Comparison of ENCODE assay signal across 11 cellular contexts in genomic region chr2:126372406-126372805, GRCh38.
"Had no signal": no experiment of that assay in that cellular context is flagged by ENCODE, and none has a peak within 500 bp of the region (broad histone marks: within the 10 kb centered on the region; RNA-seq: fewer than 3 reads in every experiment).

No MANE protein-coding gene starts in this region.

- H3K27ac ChIP-seq: GM23248 had no signal

- H3K4me3 ChIP-seq: GM23248, GM23338, HAP-1 had no signal

- H3K36me3 ChIP-seq: HAP-1 had no signal

- ATAC-seq: GM23338, HCT116 had no signal

- H3K4me1 ChIP-seq: HAP-1 had no signal

- H3K9me3 ChIP-seq: HAP-1 had no signal

- DNase-seq: GM23248, GOT3, H7, H9, HCEC 1CT, HFFc6 had no signal

- FAIRE-seq: H1, H54 had no signal
